ENCODE assay signal across 1 cellular context in genomic region chr1:3746389-3746783, GRCh38.
TF ChIP-seq lines count a peak whose summit lies in the region.

No MANE protein-coding gene starts in this region.

TF ChIP-seq in WTC11, 78 proteins besides CTCF, POLR2A, EP300 and RAD21 (continued from another document):
- TF ChIP-seq ARID4B (CRISPR knock-in tag; IDR thresholded peaks at IDR 0.05; ENCODE audit: borderline replicate concordance) (peak; percentile 70; the same call in 1 of the 2 replicates), FOXP1 (CRISPR knock-in tag; IDR thresholded peaks at IDR 0.05; ENCODE audit: borderline replicate concordance) (peak; percentile 62; the same call in 1 of the 2 replicates), TEAD4 (CRISPR knock-in tag; IDR thresholded peaks at IDR 0.05) (no peak), TEAD1 (CRISPR knock-in tag; IDR thresholded peaks at IDR 0.05) (0 out of 2 replicates have a peak, but pooled peaks have one; percentile 67), MAX (CRISPR knock-in tag; IDR thresholded peaks at IDR 0.05) (peak; percentile 79), E2F1 (CRISPR knock-in tag; IDR thresholded peaks at IDR 0.05) (0 out of 2 replicates have a peak, but pooled peaks have one; percentile 8)
- TF ChIP-seq, protein P1, sequence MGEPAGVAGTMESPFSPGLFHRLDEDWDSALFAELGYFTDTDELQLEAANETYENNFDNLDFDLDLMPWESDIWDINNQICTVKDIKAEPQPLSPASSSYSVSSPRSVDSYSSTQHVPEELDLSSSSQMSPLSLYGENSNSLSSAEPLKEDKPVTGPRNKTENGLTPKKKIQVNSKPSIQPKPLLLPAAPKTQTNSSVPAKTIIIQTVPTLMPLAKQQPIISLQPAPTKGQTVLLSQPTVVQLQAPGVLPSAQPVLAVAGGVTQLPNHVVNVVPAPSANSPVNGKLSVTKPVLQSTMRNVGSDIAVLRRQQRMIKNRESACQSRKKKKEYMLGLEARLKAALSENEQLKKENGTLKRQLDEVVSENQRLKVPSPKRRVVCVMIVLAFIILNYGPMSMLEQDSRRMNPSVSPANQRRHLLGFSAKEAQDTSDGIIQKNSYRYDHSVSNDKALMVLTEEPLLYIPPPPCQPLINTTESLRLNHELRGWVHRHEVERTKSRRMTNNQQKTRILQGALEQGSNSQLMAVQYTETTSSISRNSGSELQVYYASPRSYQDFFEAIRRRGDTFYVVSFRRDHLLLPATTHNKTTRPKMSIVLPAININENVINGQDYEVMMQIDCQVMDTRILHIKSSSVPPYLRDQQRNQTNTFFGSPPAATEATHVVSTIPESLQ (CRISPR knock-in tag; IDR thresholded peaks at IDR 0.05), result no peak
